ENCODE assay signal across 8 cellular contexts in the genomic region with DNA sequence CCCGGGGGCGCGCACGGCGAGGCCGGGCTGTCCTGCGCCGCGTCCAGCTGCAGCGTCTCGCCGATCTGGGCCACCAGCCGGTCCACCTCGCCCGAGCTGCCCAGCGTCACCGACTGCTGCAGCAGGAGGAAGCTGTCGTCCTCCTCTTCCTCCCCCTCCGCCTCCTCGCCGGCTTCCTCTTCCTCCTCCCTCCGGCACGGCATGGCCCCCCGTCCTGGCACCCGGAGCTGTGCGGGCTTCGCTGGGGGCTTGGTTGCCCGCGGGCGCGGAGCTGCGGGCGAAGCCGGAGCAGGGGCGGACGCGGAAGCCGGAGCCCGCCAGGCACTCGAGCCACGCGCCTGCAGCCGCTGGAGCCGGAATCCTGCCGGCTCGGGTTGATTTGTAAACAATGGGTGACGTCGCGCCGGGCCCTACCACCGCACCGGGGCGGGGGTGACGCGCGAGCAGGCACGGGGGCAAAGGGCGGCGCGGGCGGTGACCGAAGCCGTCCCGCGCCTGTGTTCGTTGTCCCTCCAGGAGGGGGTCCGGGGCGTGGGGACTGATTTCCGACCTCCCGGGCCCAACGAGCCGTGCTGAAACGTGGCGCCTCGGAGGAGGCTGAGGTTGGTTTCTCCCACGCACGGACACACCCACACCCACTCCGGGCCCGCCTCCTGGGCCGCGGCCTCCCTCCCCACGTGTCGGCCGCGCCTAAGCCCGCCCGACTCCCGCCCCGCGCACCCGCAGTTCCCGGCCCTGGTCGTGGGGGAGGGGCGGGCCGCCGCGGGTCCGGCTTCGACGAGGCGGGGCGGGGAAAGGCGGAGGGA. TPM values are rescaled to one million over a fixed set of nuclear protein-coding genes. Genes with fewer than 3 reads are reported as not detected.
DNase-seq lines count a peak whose midpoint lies in the region; ATAC-seq and TF ChIP-seq lines count a peak whose summit lies in the region.

A gene with protein sequence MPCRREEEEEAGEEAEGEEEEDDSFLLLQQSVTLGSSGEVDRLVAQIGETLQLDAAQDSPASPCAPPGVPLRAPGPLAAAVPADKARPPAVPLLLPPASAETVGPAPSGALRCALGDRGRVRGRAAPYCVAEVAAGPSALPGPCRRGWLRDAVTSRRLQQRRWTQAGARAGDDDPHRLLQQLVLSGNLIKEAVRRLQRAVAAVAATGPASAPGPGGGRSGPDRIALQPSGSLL (minus strand): TSS at position 360 of the 806 bp plus-strand sequence. CDS start 157 bp downstream, at position 203.

- no peaks in the 10 kb centered on the region for H3K9me3 Mint-ChIP-seq in Caco-2 (ENCODE audit: unreplicated experiment)

- peak within 1 kb of the TSS; percentile 76 for H3K9ac ChIP-seq in OCI-LY3 (ENCODE audit: low read length)

- H3K27me3 Mint-ChIP-seq in Caco-2 (ENCODE audit: insufficient read depth, unreplicated experiment) = no peaks in the 10 kb centered on the region

- ATAC-seq in mucosa of descending colon = peak; percentile 89

- POLR2A ChIA-PET in Caco-2 (lab: Charles Lee) = interaction anchor here (1.3 kb wide), 1 partner anchor 43 kb away, joined by 5 read pairs; a partner anchor contains a TSS

- peak within 1 kb of the TSS; percentile 60 for H3K27ac ChIP-seq in OCI-LY3 (ENCODE audit: low read length)

- TF ChIP-seq CTCF in Caco-2 (IDR thresholded peaks at IDR 0.05; ENCODE audit: insufficient read depth in 1 of 2, low read depth in 1 of 2, low read length in 1 of 2, severe bottlenecking in 1 of 2, unreplicated experiment in 1 of 2) (no peak), GM20000 (IDR thresholded peaks at IDR 0.05; ENCODE audit: extremely low read depth, missing control alignments) (no peak), OCI-LY3 (IDR thresholded peaks at IDR 0.05; ENCODE audit: low read depth, low read length) (no peak), epithelial cell of esophagus (IDR thresholded peaks at IDR 0.05; ENCODE audit: insufficient read depth, low read depth, low read length, missing control alignments) (no peak), mucosa of descending colon (IDR thresholded peaks at IDR 0.05) (no peak)

- peak; percentile 91 to 93 for DNase-seq in Caco-2
- DNase-seq in GM20000 (ENCODE audit: low spot score) = peak; percentile 98
- DNase-seq in HS-5 (ENCODE audit: low read depth) = peak; percentile 61
- DNase-seq in activated T-cell treated with anti-CD3 and anti-CD28 coated beads for 4 hours = peak; percentile 82
- peak; percentile 94 for DNase-seq in epithelial cell of esophagus (ENCODE audit: low read depth)
- DNase-seq in mucosa of descending colon = peak; percentile 93 to 96 (median 95)
- DNase-seq in stimulated activated CD8-positive, alpha-beta memory T cell treated with anti-CD3 and anti-CD28 coated beads, Interleukin-2, amount 100 ng/mL, for 48 hours (ENCODE audit: low read depth in 2 of 2) = peak; percentile 77 to 82

- H3K27me3 ChIP-seq in Caco-2 (replicated peaks; ENCODE audit: control insufficient read depth, insufficient read depth, low read length) (no peaks in the 10 kb centered on the region), OCI-LY3 (ENCODE audit: low read depth, low read length) (peaks cover 20% of the 10 kb centered on the region)

- H3K9me3 ChIP-seq in Caco-2 (no peaks in the 10 kb centered on the region), OCI-LY3 (ENCODE audit: insufficient read depth, low read length) (no peaks in the 10 kb centered on the region), mucosa of descending colon (no peaks in the 10 kb centered on the region)

- H2AFZ ChIP-seq in OCI-LY3 (ENCODE audit: low read depth, low read length) = peak within 1 kb of the TSS; percentile 71

- peaks cover 1% of the 10 kb centered on the region; the same call in 1 of the 2 replicates for H3K36me3 ChIP-seq in Caco-2 (ENCODE audit: control insufficient read depth, insufficient read depth, low read length)
- no peaks in the 10 kb centered on the region for H3K36me3 ChIP-seq in OCI-LY3 (replicated peaks; ENCODE audit: low read depth, low read length)
- no peaks in the 10 kb centered on the region for H3K36me3 ChIP-seq in mucosa of descending colon (ENCODE audit: low read depth)

- H3K27ac Mint-ChIP-seq in Caco-2 (ENCODE audit: unreplicated experiment) = peak within 1 kb of the TSS; percentile 92

- H3K4me1 Mint-ChIP-seq in Caco-2 (ENCODE audit: low read depth, unreplicated experiment) = peaks cover 27% of the 10 kb centered on the region

- H3K36me3 Mint-ChIP-seq in Caco-2 (ENCODE audit: insufficient read depth, unreplicated experiment) = no peaks in the 10 kb centered on the region

- H3K79me2 ChIP-seq in OCI-LY3 (ENCODE audit: low read length) = peaks cover 16% of the 10 kb centered on the region

- H3K4me3 ChIP-seq in Caco-2 (ENCODE audit: low read depth, low read length) (peak within 1 kb of the TSS; percentile 99), OCI-LY3 (ENCODE audit: low read length) (peak within 1 kb of the TSS; percentile 90), epithelial cell of esophagus (ENCODE audit: low read length) (peak within 1 kb of the TSS; percentile 87), mucosa of descending colon (peak within 1 kb of the TSS; percentile 80)

- CTCF ChIA-PET in Caco-2 (lab: Charles Lee) = interaction anchor here (1.2 kb wide), 1 partner anchor 262 kb away, joined by 3 read pairs; no protein-coding TSS in a partner anchor

- intact Hi-C loops in Caco-2 (cut with micrococcal nuclease; ENCODE audit: unreplicated experiment) = loop anchor here (2.0 to 5.0 kb wide), 2 partner anchors 16 to 163 kb away; a partner anchor contains a TSS
- intact Hi-C loops in mucosa of descending colon (cut with DNase I, micrococcal nuclease) = no loop called here

- H3K4me1 ChIP-seq in Caco-2 (peaks cover 21% of the 10 kb centered on the region), OCI-LY3 (ENCODE audit: low read length) (peaks cover 26% of the 10 kb centered on the region), mucosa of descending colon (ENCODE audit: low read depth) (peaks cover 44% of the 10 kb centered on the region)

- H3K4me3 Mint-ChIP-seq in Caco-2 (ENCODE audit: unreplicated experiment) = peak within 1 kb of the TSS; percentile 78

- peak within 1 kb of the TSS; percentile 91 for H3K4me2 ChIP-seq in OCI-LY3 (ENCODE audit: low read length)

- no TSS peak for BruUV-seq in Caco-2 (replicated peaks; lab: Mats Ljungman, UMichigan)

- H4K20me1 ChIP-seq in OCI-LY3 (ENCODE audit: insufficient read depth, low read length) = no peaks in the 10 kb centered on the region

RNA-seq across cellular contexts. Expression of the gene that starts here (rescaled TPM):
- 16.6 and 18.8 TPM in 2 replicates for total RNA-seq in Caco-2 (2022)
- total RNA-seq in mucosa of descending colon = 10 to 100 TPM; 26.2 to 42.5 (median 33.3) TPM

Comparison
In these comparisons a context has a peak if more than half of its experiments do, and no peak if none do; other contexts are left out.
1. Peak in every context shown above with its lines: DNase-seq, ATAC-seq, H3K4me3 ChIP-seq and H3K27ac ChIP-seq.